9 cellular contexts compared by ENCODE assay signal in genomic region chr9:76374702-76375543, GRCh38. TPM values are rescaled to one million over a fixed set of nuclear protein-coding genes. Genes with fewer than 3 reads are reported as not detected.
DNase-seq lines count a peak whose midpoint lies in the region; ATAC-seq and TF ChIP-seq lines count a peak whose summit lies in the region.
"Had no signal": no experiment of that assay in that cellular context is flagged by ENCODE, and none has a peak within 500 bp of the region (broad histone marks: within the 10 kb centered on the region; RNA-seq: fewer than 3 reads in every experiment).

No MANE protein-coding gene starts in this region.

- no peak overlapping the region for H3K9ac ChIP-seq in MM.1S (ENCODE audit: low read length)
- H3K9ac ChIP-seq: parathyroid adenoma had no signal

- no peaks in the 10 kb centered on the region for H3F3A ChIP-seq in MM.1S (ENCODE audit: insufficient read depth, low read length)

- peak overlapping the region; percentile 16 for H3K4me3 Mint-ChIP-seq in MCF 10A (ENCODE audit: unreplicated experiment)

- CTCF ChIA-PET in MCF 10A (lab: Yijun Ruan, JAX): interaction anchor here (0.6 to 1.7 kb wide), 6 partner anchors 16 to 1136 kb away, joined by 3 to 6 read pairs (median 4); no protein-coding TSS in a partner anchor

- H3K4me2 ChIP-seq in MM.1S (ENCODE audit: low read depth, low read length): no peak overlapping the region

- H3K36me3 Mint-ChIP-seq in MCF 10A (ENCODE audit: insufficient read depth, unreplicated experiment): no peaks in the 10 kb centered on the region

- H3K27me3 Mint-ChIP-seq in MCF 10A (ENCODE audit: insufficient read depth, unreplicated experiment): no peaks in the 10 kb centered on the region

- peaks cover 37% of the 10 kb centered on the region for H3K4me1 Mint-ChIP-seq in MCF 10A (ENCODE audit: insufficient read depth, unreplicated experiment)

- H3K9me3 ChIP-seq in left lung (no peaks in the 10 kb centered on the region), MM.1S (replicated peaks; ENCODE audit: insufficient read depth, low read length) (no peaks in the 10 kb centered on the region)

- intact Hi-C loops in MCF 10A (cut with micrococcal nuclease): loop anchor here (10.0 kb wide), 1 partner anchor 70 kb away; no protein-coding TSS in a partner anchor
- intact Hi-C loops in left lung (cut with DNase I): no loop called here

- TF ChIP-seq CTCF in MCF 10A (IDR thresholded peaks at IDR 0.05; ENCODE audit: unreplicated experiment) (no peak), left lung (IDR thresholded peaks at IDR 0.05) (no peak), MM.1S (IDR thresholded peaks at IDR 0.05; ENCODE audit: low read length) (no peak)

- no peaks in the 10 kb centered on the region for H4K20me1 ChIP-seq in MM.1S (ENCODE audit: insufficient read depth, low read length)

- no peak overlapping the region for H2AFZ ChIP-seq in MM.1S (ENCODE audit: low read length)
- H2AFZ ChIP-seq: parathyroid adenoma had no signal

- H3K27me3 ChIP-seq in left lung: no peaks in the 10 kb centered on the region
- H3K27me3 ChIP-seq in MM.1S (replicated peaks; ENCODE audit: insufficient read depth, low read length): no peaks in the 10 kb centered on the region

- H3K36me3 ChIP-seq in left lung: no peaks in the 10 kb centered on the region
- no peaks in the 10 kb centered on the region for H3K36me3 ChIP-seq in MM.1S (replicated peaks; ENCODE audit: insufficient read depth, low read length)

- H3K4me1 ChIP-seq in left lung (peaks cover 17 to 20% of the 10 kb centered on the region in 2 donors), MM.1S (ENCODE audit: low read length) (no peaks in the 10 kb centered on the region)
- H3K4me1 ChIP-seq: parathyroid adenoma had no signal

- no TSS peak for BruUV-seq in MCF 10A (replicated peaks; lab: Mats Ljungman, UMichigan)

- H3K4me3 ChIP-seq in left lung (no peak overlapping the region), MM.1S (ENCODE audit: low read length) (no peak overlapping the region)

- no peaks in the 10 kb centered on the region for H3K79me2 ChIP-seq in MM.1S (ENCODE audit: low read length)
- H3K79me2 ChIP-seq: parathyroid adenoma had no signal

- H3K27ac ChIP-seq in left lung (no peak overlapping the region), MM.1S (ENCODE audit: low read length) (no peak overlapping the region)
- H3K27ac ChIP-seq: parathyroid adenoma had no signal

- H3K9me2 ChIP-seq in MM.1S (replicated peaks; ENCODE audit: insufficient read depth, low read length): no peaks in the 10 kb centered on the region

- ATAC-seq in left lung (peak; percentile 92), HG02885 (IDR thresholded peaks at IDR 0.05; ENCODE audit: poor library complexity, unreplicated experiment) (no peak)

- POLR2A ChIA-PET in MCF 10A (lab: Yijun Ruan, JAX): no interaction called here

- H3K27ac Mint-ChIP-seq in MCF 10A (ENCODE audit: low read depth, unreplicated experiment): peak overlapping the region; percentile 54

- peak; percentile 44 for DNase-seq in SIG-M5 treated with dmso at 0.1 percent for 504 hours (lab: John Stamatoyannopoulos, UW; ENCODE audit: unreplicated experiment)
- DNase-seq in SIG-M5 (lab: John Stamatoyannopoulos, UW): no peak
- DNase-seq in MCF 10A (ENCODE audit: unreplicated experiment): peak; percentile 86
- peak in 1 of 2 donors; percentile 85 for DNase-seq in left lung
- no peak for DNase-seq in MM.1S
- DNase-seq in Kasumi-1 (lab: John Stamatoyannopoulos, UW): no peak
- DNase-seq in occipital lobe (lab: John Stamatoyannopoulos, UW): no peak

- no peaks in the 10 kb centered on the region for H3K9me3 Mint-ChIP-seq in MCF 10A (ENCODE audit: unreplicated experiment)

RNA-seq across cellular contexts. Expression of gene RFK, which starts 19.3 kb away (rescaled TPM):
- 22.6 and 27.0 TPM in 2 replicates for total RNA-seq in MCF 10A (2022)
- 10 to 100 TPM; 18.5 to 20.8 TPM for total RNA-seq in left lung
- total RNA-seq in occipital lobe: 76.0 TPM

Comparison
In these comparisons a context has a peak if more than half of its experiments do, and no peak if none do; other contexts are left out.
1. DNase-seq: peak in SIG-M5 treated with dmso at 0.1 percent for 504 hours (single experiment) and MCF 10A (single experiment); none in SIG-M5 (single experiment), MM.1S (single experiment), Kasumi-1 (0 of 2) and occipital lobe (single experiment).